11 cellular contexts compared by ENCODE assay signal in genomic region chr2:85152895-85153294, GRCh38.
"Had no signal": no experiment of that assay in that cellular context is flagged by ENCODE, and none has a peak within 500 bp of the region (broad histone marks: within the 10 kb centered on the region; RNA-seq: fewer than 3 reads in every experiment).

No MANE protein-coding gene starts in this region.

- ATAC-seq: GM23338, HCT116 had no signal

- H3K9me3 Mint-ChIP-seq: GM23338, H9, HFFc6 had no signal

- H3K9me3 ChIP-seq: HAP-1 had no signal

- DNase-seq: GM23248, GOT3, H7, H9, HCEC 1CT, HFFc6 had no signal

- FAIRE-seq: H1, H54 had no signal

- H3K9ac ChIP-seq: GM23248 had no signal

- H3K4me3 Mint-ChIP-seq: GM23338, H9, HFFc6 had no signal

- H3K27ac Mint-ChIP-seq: GM23338, HFFc6 had no signal

- H3K27ac ChIP-seq: GM23248 had no signal

- H3K4me3 ChIP-seq: GM23248, GM23338, HAP-1 had no signal

- H2AFZ ChIP-seq: GM23248, GM23338 had no signal

- H3K4me2 ChIP-seq: GM23338 had no signal
